ENCODE assay signal across 1 cellular context in genomic region chr5:126648471-126648870, GRCh38.
TF ChIP-seq lines count a peak whose summit lies in the region.

No MANE protein-coding gene starts in this region.

TF ChIP-seq in A549, 52 proteins besides CTCF, POLR2A, EP300 and RAD21 (continued from another document):
- no peak for TF ChIP-seq MAX (IDR thresholded peaks at IDR 0.05)
- no peak for TF ChIP-seq CHD2 (IDR thresholded peaks at IDR 0.05; ENCODE audit: low read length, partially characterized antibody)
- TF ChIP-seq REST (IDR thresholded peaks at IDR 0.05): no peak
- TF ChIP-seq PHF8 (IDR thresholded peaks at IDR 0.05; ENCODE audit: borderline replicate concordance, low read depth): no peak
- TF ChIP-seq ELK1 (IDR thresholded peaks at IDR 0.05; ENCODE audit: low read depth, low read length): no peak
- TF ChIP-seq USF2 (IDR thresholded peaks at IDR 0.05): no peak
- no peak for TF ChIP-seq KDM5A (IDR thresholded peaks at IDR 0.05)
- TF ChIP-seq MAZ (IDR thresholded peaks at IDR 0.05; ENCODE audit: borderline replicate concordance, low read depth, low read length): no peak
- TF ChIP-seq E2F6 (IDR thresholded peaks at IDR 0.05; ENCODE audit: borderline replicate concordance, low read depth): no peak
- TF ChIP-seq HOXB13 (CRISPR knock-in tag; IDR thresholded peaks at IDR 0.05; ENCODE audit: low read depth): no peak
- no peak for TF ChIP-seq HMGXB4 (CRISPR knock-in tag; IDR thresholded peaks at IDR 0.05; ENCODE audit: borderline replicate concordance)
- no peak for TF ChIP-seq RNF2 (IDR thresholded peaks at IDR 0.05; ENCODE audit: borderline replicate concordance, low read depth)
- TF ChIP-seq RCOR1 (IDR thresholded peaks at IDR 0.05; ENCODE audit: low read depth, low read length): no peak
- TF ChIP-seq TFCP2L1 (CRISPR knock-in tag; IDR thresholded peaks at IDR 0.05): no peak
- TF ChIP-seq ZC3H11A (IDR thresholded peaks at IDR 0.05): no peak
- no peak for TF ChIP-seq KDM1A (IDR thresholded peaks at IDR 0.05; ENCODE audit: low read depth)
